Comparison of ENCODE assay signal across 17 cellular contexts in the genomic region with DNA sequence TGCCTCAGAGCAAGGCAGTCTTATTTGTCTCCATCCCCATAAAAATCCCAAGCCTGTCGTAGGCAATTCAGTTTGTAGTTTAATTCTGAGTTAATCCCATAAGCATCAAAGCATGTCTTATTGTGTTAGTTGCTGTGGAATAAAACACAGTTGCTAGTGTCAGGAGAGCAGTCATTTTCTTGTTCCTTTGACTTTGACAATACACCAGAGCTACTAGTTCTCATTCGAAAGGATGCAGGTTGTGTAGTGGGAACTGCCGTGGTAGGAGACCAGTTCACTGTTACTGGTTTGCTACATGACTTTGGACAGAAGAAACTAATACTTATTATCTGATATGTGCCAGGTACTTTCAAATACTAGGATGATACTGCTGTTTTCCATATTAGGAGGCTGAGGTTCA.
"Had no signal": no experiment of that assay in that cellular context is flagged by ENCODE, and none has a peak within 500 bp of the region (broad histone marks: within the 10 kb centered on the region; RNA-seq: fewer than 3 reads in every experiment).

No MANE protein-coding gene starts in this region.

- H3K27me3 Mint-ChIP-seq: activated CD4-positive, alpha-beta T cell treated with anti-CD3 and anti-CD28 coated beads, Interleukin-2, amount 10 ng/mL, durations not matched to agents 7 days and 5 days; dendritic cell treated with granulocyte-macrophage colony-stimulating factor and Interleukin-4, amounts not matched to agents 40 ng/mL and 50 ng/mL, for 4 days; stimulated activated memory B cell treated with anti-CD40 and anti-IgM and Interleukin-4, amounts not matched to agents 10 μg/mL and 1 μg/mL and 100 μg/mL, for 72 hours had no signal

- H3K27ac Mint-ChIP-seq: activated CD4-positive, alpha-beta T cell treated with anti-CD3 and anti-CD28 coated beads, Interleukin-2, amount 10 ng/mL, durations not matched to agents 7 days and 5 days; activated T-helper 2 cell treated with anti-CD3 and anti-CD28 coated beads, Interferon-gamma antibody, Interleukin-2, Interleukin-4, amounts not matched to agents 10 μg/mL and 5 μg/mL and 100 μg/mL, durations not matched to agents 14 hours and 24 hours and 36 hours; dendritic cell treated with granulocyte-macrophage colony-stimulating factor and Interleukin-4, amounts not matched to agents 40 ng/mL and 50 ng/mL, for 4 days; nephron; stimulated activated memory B cell treated with anti-CD40 and anti-IgM and Interleukin-4, amounts not matched to agents 10 μg/mL and 1 μg/mL and 100 μg/mL, for 72 hours; T-helper 2 cell treated with Interferon-gamma antibody and Interleukin-4, amounts not matched to agents 5 μg/mL and 100 μg/mL, for 36 hours had no signal

- H3K4me3 Mint-ChIP-seq: activated CD4-positive, alpha-beta T cell treated with anti-CD3 and anti-CD28 coated beads, Interleukin-2, amount 10 ng/mL, durations not matched to agents 7 days and 5 days; activated T-cell treated with anti-CD3 and anti-CD28 coated beads, Interleukin-2, amount 50 U/mL, for 4 hours; dendritic cell treated with granulocyte-macrophage colony-stimulating factor and Interleukin-4, amounts not matched to agents 40 ng/mL and 50 ng/mL, for 4 days; nephron; stimulated activated memory B cell treated with anti-CD40 and anti-IgM and Interleukin-4, amounts not matched to agents 10 μg/mL and 1 μg/mL and 100 μg/mL, for 72 hours; T-helper 2 cell treated with Interferon-gamma antibody and Interleukin-4, amounts not matched to agents 5 μg/mL and 100 μg/mL, for 36 hours had no signal

- H3K4me1 Mint-ChIP-seq: stimulated activated memory B cell treated with anti-CD40 and anti-IgM and Interleukin-4, amounts not matched to agents 10 μg/mL and 1 μg/mL and 100 μg/mL, for 72 hours had no signal

- ATAC-seq: activated CD4-positive, CD25-positive, alpha-beta regulatory T cell treated with anti-CD3 and anti-CD28 coated beads, Interleukin-2, amount 50 U/mL, for 24 hours; activated T-cell treated with anti-CD3 and anti-CD28 coated beads, Interleukin-2, amount 50 U/mL, for 4 hours; foreskin keratinocyte; sciatic nerve; stimulated activated memory B cell treated with anti-CD40 and anti-IgM and Interleukin-4, amounts not matched to agents 10 μg/mL and 1 μg/mL and 100 μg/mL, for 72 hours had no signal

- H3K9me3 Mint-ChIP-seq: activated CD4-positive, alpha-beta T cell treated with anti-CD3 and anti-CD28 coated beads, Interleukin-2, amount 10 ng/mL, durations not matched to agents 7 days and 5 days; activated T-cell treated with anti-CD3 and anti-CD28 coated beads, Interleukin-2, amount 50 U/mL, for 4 hours; activated T-helper 2 cell treated with anti-CD3 and anti-CD28 coated beads, Interferon-gamma antibody, Interleukin-2, Interleukin-4, amounts not matched to agents 10 μg/mL and 5 μg/mL and 100 μg/mL, durations not matched to agents 14 hours and 24 hours and 36 hours; dendritic cell treated with granulocyte-macrophage colony-stimulating factor and Interleukin-4, amounts not matched to agents 40 ng/mL and 50 ng/mL, for 4 days; nephron; stimulated activated memory B cell treated with anti-CD40 and anti-IgM and Interleukin-4, amounts not matched to agents 10 μg/mL and 1 μg/mL and 100 μg/mL, for 72 hours; T-helper 2 cell treated with Interferon-gamma antibody and Interleukin-4, amounts not matched to agents 5 μg/mL and 100 μg/mL, for 36 hours had no signal

- DNase-seq: activated CD4-positive, alpha-beta T cell treated with anti-CD3 and anti-CD28 coated beads, Interleukin-2, amount 10 ng/mL, durations not matched to agents 7 days and 5 days; activated naive CD4-positive, alpha-beta T cell treated with Interleukin-2 at 50 U/mL for 16 hours; activated T-cell treated with anti-CD3 and anti-CD28 coated beads, Interleukin-2, amount 50 U/mL, for 4 hours; effector CD8-positive, alpha-beta T cell; foreskin keratinocyte; glutamatergic neuron; kidney glomerular epithelial cell; mesenchymal stem cell; small intestine; stimulated activated CD4-positive, alpha-beta T cell treated with anti-CD3 and anti-CD28 coated beads, Interleukin-15, amount 100 ng/mL, for 24 hours had no signal
